In the genomic region with DNA sequence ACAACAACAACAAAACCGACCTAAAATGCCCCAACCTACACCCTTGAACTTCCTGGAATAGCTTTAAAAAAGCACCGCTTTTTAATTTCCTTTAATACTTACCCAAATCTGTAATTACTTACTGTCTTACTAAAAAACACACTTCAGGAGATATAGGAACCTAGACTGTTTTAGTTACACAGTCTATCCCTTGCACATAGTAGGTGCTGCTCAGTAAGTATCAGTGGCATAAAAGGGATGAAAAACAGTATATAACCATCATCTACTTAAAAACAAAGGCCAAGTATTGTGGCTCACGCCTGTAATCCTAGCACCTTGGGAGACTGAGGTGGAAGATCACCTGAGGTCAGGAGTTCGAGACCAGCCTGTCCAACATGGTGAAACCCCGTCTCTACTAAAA, we compare ENCODE assay signal across 14 cellular contexts. TPM values are rescaled to one million over a fixed set of nuclear protein-coding genes. Genes with fewer than 3 reads are reported as not detected.
DNase-seq lines count a peak whose midpoint lies in the region; ATAC-seq and TF ChIP-seq lines count a peak whose summit lies in the region.
"Had no signal": no experiment of that assay in that cellular context is flagged by ENCODE, and none has a peak within 500 bp of the region (broad histone marks: within the 10 kb centered on the region; RNA-seq: fewer than 3 reads in every experiment).

No MANE protein-coding gene starts in this region.

- no peak for DNase-seq in activated CD8-positive, alpha-beta T cell treated with anti-CD3 and anti-CD28 coated beads for 36 hours
- DNase-seq in activated CD8-positive, alpha-beta T cell treated with anti-CD3 and anti-CD28 coated beads, Interleukin-2, amount 10 ng/mL, durations not matched to agents 7 days and 5 days: no peak
- no peak for DNase-seq in T-helper 17 cell
- DNase-seq in nephron progenitor cell: no peak
- no peak for DNase-seq in upper lobe of right lung
- DNase-seq in ecto neural progenitor cell (ENCODE audit: low spot score): no peak
- DNase-seq: BE2C, KG1, NCI-H1436, NCI-H1930, NCI-H226, NCI-H524 treated with DMSO at 0.1 percent for 48 hours, PC-9 had no signal

- H3K27me3 Mint-ChIP-seq in activated CD8-positive, alpha-beta T cell treated with anti-CD3 and anti-CD28 coated beads for 36 hours: no peaks in the 10 kb centered on the region
- H3K27me3 Mint-ChIP-seq in activated CD8-positive, alpha-beta T cell treated with anti-CD3 and anti-CD28 coated beads, Interleukin-2, amount 10 ng/mL, durations not matched to agents 7 days and 5 days (ENCODE audit: low read depth): no peaks in the 10 kb centered on the region
- H3K27me3 Mint-ChIP-seq in T-helper 17 cell (no peaks in the 10 kb centered on the region), nephron progenitor cell (ENCODE audit: low read depth, poor library complexity) (peaks cover 2% of the 10 kb centered on the region)

- ATAC-seq in activated CD8-positive, alpha-beta T cell treated with anti-CD3 and anti-CD28 coated beads for 36 hours: no peak
- no peak for ATAC-seq in activated CD8-positive, alpha-beta T cell treated with anti-CD3 and anti-CD28 coated beads, Interleukin-2, amount 10 ng/mL, durations not matched to agents 7 days and 5 days
- ATAC-seq in T-helper 17 cell (no peak), upper lobe of right lung (no peak)

- H3K9me3 ChIP-seq in BLaER1 treated with 17β-estradiol and CSF1 and Interleukin-3, amounts not matched to agents 10 nM and 100 nM (replicated peaks in 1 of 11): no peaks in the 10 kb centered on the region
- H3K9me3 ChIP-seq in T-helper 17 cell (ENCODE audit: control insufficient read depth, low read length, poor library complexity, severe bottlenecking) (no peaks in the 10 kb centered on the region), upper lobe of right lung (no peaks in the 10 kb centered on the region)
- H3K9me3 ChIP-seq: BE2C had no signal

- no peaks in the 10 kb centered on the region for H3K27me3 ChIP-seq in BLaER1 treated with 17β-estradiol and CSF1 and Interleukin-3, amounts not matched to agents 10 nM and 100 nM
- H3K27me3 ChIP-seq in upper lobe of right lung: no peaks in the 10 kb centered on the region
- H3K27me3 ChIP-seq: BE2C had no signal

- peaks cover 60% of the 10 kb centered on the region for H3K36me3 Mint-ChIP-seq in activated CD8-positive, alpha-beta T cell treated with anti-CD3 and anti-CD28 coated beads for 36 hours (ENCODE audit: low read depth)
- H3K36me3 Mint-ChIP-seq in activated CD8-positive, alpha-beta T cell treated with anti-CD3 and anti-CD28 coated beads, Interleukin-2, amount 10 ng/mL, durations not matched to agents 7 days and 5 days (ENCODE audit: low read depth): peaks cover 71% of the 10 kb centered on the region
- H3K36me3 Mint-ChIP-seq in T-helper 17 cell (ENCODE audit: low read depth) (no peaks in the 10 kb centered on the region), nephron progenitor cell (ENCODE audit: low read depth) (peaks cover 73% of the 10 kb centered on the region)

- CTCF ChIA-PET in activated CD8-positive, alpha-beta T cell treated with anti-CD3 and anti-CD28 coated beads for 36 hours (lab: Charles Lee): interaction anchor here (0.9 to 3.5 kb wide), 2 partner anchors 45 to 63 kb away, joined by 3 to 33 read pairs; partner anchors contain the start of gene NT5C
- CTCF ChIA-PET in activated CD8-positive, alpha-beta T cell treated with anti-CD3 and anti-CD28 coated beads, Interleukin-2, amount 10 ng/mL, durations not matched to agents 7 days and 5 days (lab: Charles Lee): interaction anchor here (1.8 to 2.2 kb wide), 2 partner anchors 25 to 63 kb away, joined by 9 to 13 read pairs; no protein-coding TSS in a partner anchor

- H3K9me3 Mint-ChIP-seq in activated CD8-positive, alpha-beta T cell treated with anti-CD3 and anti-CD28 coated beads for 36 hours: no peaks in the 10 kb centered on the region
- H3K9me3 Mint-ChIP-seq in activated CD8-positive, alpha-beta T cell treated with anti-CD3 and anti-CD28 coated beads, Interleukin-2, amount 10 ng/mL, durations not matched to agents 7 days and 5 days (ENCODE audit: insufficient read depth): no peaks in the 10 kb centered on the region
- no peaks in the 10 kb centered on the region for H3K9me3 Mint-ChIP-seq in nephron progenitor cell

- peaks cover 26 to 49% (median 38%) of the 10 kb centered on the region in 10 experiments for H3K4me1 ChIP-seq in BLaER1 treated with 17β-estradiol and CSF1 and Interleukin-3, amounts not matched to agents 10 nM and 100 nM
- H3K4me1 ChIP-seq in upper lobe of right lung: peaks cover 21% of the 10 kb centered on the region
- H3K4me1 ChIP-seq: BE2C had no signal

- no peak overlapping the region for H3K27ac ChIP-seq in BLaER1 treated with 17β-estradiol and CSF1 and Interleukin-3, amounts not matched to agents 10 nM and 100 nM
- no peak overlapping the region for H3K27ac ChIP-seq in upper lobe of right lung

- no peak overlapping the region for H3K4me3 Mint-ChIP-seq in activated CD8-positive, alpha-beta T cell treated with anti-CD3 and anti-CD28 coated beads for 36 hours
- H3K4me3 Mint-ChIP-seq in activated CD8-positive, alpha-beta T cell treated with anti-CD3 and anti-CD28 coated beads, Interleukin-2, amount 10 ng/mL, durations not matched to agents 7 days and 5 days: no peak overlapping the region
- no peak overlapping the region for H3K4me3 Mint-ChIP-seq in T-helper 17 cell
- no peak overlapping the region for H3K4me3 Mint-ChIP-seq in nephron progenitor cell

- peaks cover 82 to 94% (median 89%) of the 10 kb centered on the region in 11 experiments for H3K36me3 ChIP-seq in BLaER1 treated with 17β-estradiol and CSF1 and Interleukin-3, amounts not matched to agents 10 nM and 100 nM
- peaks cover 78% of the 10 kb centered on the region for H3K36me3 ChIP-seq in upper lobe of right lung

- peaks cover 85 to 100% (median 98%) of the 10 kb centered on the region in 11 experiments; a peak in 21 of 22 replicates for H4K20me1 ChIP-seq in BLaER1 treated with 17β-estradiol and CSF1 and Interleukin-3, amounts not matched to agents 10 nM and 100 nM

- POLR2A ChIA-PET in activated CD8-positive, alpha-beta T cell treated with anti-CD3 and anti-CD28 coated beads for 36 hours (lab: Charles Lee): interaction anchor here (1.0 to 1.7 kb wide), 3 partner anchors 10 to 36 kb away, joined by 3 to 5 read pairs (median 3); partner anchors contain the start of gene JPT1
- POLR2A ChIA-PET in activated CD8-positive, alpha-beta T cell treated with anti-CD3 and anti-CD28 coated beads, Interleukin-2, amount 10 ng/mL, durations not matched to agents 7 days and 5 days (lab: Charles Lee): no interaction called here

- H3K4me2 ChIP-seq in BLaER1 treated with 17β-estradiol and CSF1 and Interleukin-3, amounts not matched to agents 10 nM and 100 nM: peak overlapping the region in 6 of 11 experiments; percentile 1 to 32 (median 16); a peak in 3 of 22 replicates
- H3K4me2 ChIP-seq: PC-9 had no signal

- intact Hi-C loops in activated CD8-positive, alpha-beta T cell treated with anti-CD3 and anti-CD28 coated beads for 36 hours (cut with micrococcal nuclease): loop anchor here (10.0 kb wide), 1 partner anchor 62 kb away; no protein-coding TSS in a partner anchor
- intact Hi-C loops in upper lobe of right lung (cut with DNase I): loop anchor here (10.0 kb wide), 1 partner anchor 112 kb away; no protein-coding TSS in a partner anchor

- H3K27ac Mint-ChIP-seq in activated CD8-positive, alpha-beta T cell treated with anti-CD3 and anti-CD28 coated beads for 36 hours: peak overlapping the region; percentile 42
- H3K27ac Mint-ChIP-seq in activated CD8-positive, alpha-beta T cell treated with anti-CD3 and anti-CD28 coated beads, Interleukin-2, amount 10 ng/mL, durations not matched to agents 7 days and 5 days: no peak overlapping the region
- H3K27ac Mint-ChIP-seq in T-helper 17 cell: peak overlapping the region; percentile 60
- H3K27ac Mint-ChIP-seq in nephron progenitor cell: peak overlapping the region; percentile 72

- peaks cover 45% of the 10 kb centered on the region for H3K4me1 Mint-ChIP-seq in activated CD8-positive, alpha-beta T cell treated with anti-CD3 and anti-CD28 coated beads for 36 hours (ENCODE audit: low read depth)
- peaks cover 43% of the 10 kb centered on the region for H3K4me1 Mint-ChIP-seq in activated CD8-positive, alpha-beta T cell treated with anti-CD3 and anti-CD28 coated beads, Interleukin-2, amount 10 ng/mL, durations not matched to agents 7 days and 5 days (ENCODE audit: low read depth)
- H3K4me1 Mint-ChIP-seq in T-helper 17 cell: peaks cover 18% of the 10 kb centered on the region
- peaks cover 19% of the 10 kb centered on the region for H3K4me1 Mint-ChIP-seq in nephron progenitor cell

- TF ChIP-seq CTCF in activated CD8-positive, alpha-beta T cell treated with anti-CD3 and anti-CD28 coated beads for 36 hours (IDR thresholded peaks at IDR 0.05): no peak
- TF ChIP-seq CTCF in nephron progenitor cell (IDR thresholded peaks at IDR 0.05) (no peak), upper lobe of right lung (IDR thresholded peaks at IDR 0.05) (no peak)

- no peak overlapping the region for H3K4me3 ChIP-seq in BLaER1 treated with 17β-estradiol and CSF1 and Interleukin-3, amounts not matched to agents 10 nM and 100 nM
- H3K4me3 ChIP-seq in upper lobe of right lung: no peak overlapping the region
- H3K4me3 ChIP-seq: PC-9 had no signal

- peak overlapping the region in 5 of 11 experiments; percentile 18 to 35 (median 26); a peak in 5 of 22 replicates for H3K9ac ChIP-seq in BLaER1 treated with 17β-estradiol and CSF1 and Interleukin-3, amounts not matched to agents 10 nM and 100 nM

RNA-seq across cellular contexts. Expression of gene SUMO2, which starts 6.1 kb away (rescaled TPM):
- 100 to 1,000 TPM; 506 to 525 TPM for total RNA-seq in activated CD8-positive, alpha-beta T cell treated with anti-CD3 and anti-CD28 coated beads for 36 hours
- 100 to 1,000 TPM; 491 to 520 TPM for total RNA-seq in activated CD8-positive, alpha-beta T cell treated with anti-CD3 and anti-CD28 coated beads, Interleukin-2, amount 10 ng/mL, durations not matched to agents 7 days and 5 days
- total RNA-seq in T-helper 17 cell (100 to 1,000 TPM; 216 to 236 TPM), upper lobe of right lung (316 TPM)

RNA-seq across cellular contexts. Expression of gene JPT1, which starts 22.3 kb away (rescaled TPM):
- total RNA-seq in activated CD8-positive, alpha-beta T cell treated with anti-CD3 and anti-CD28 coated beads for 36 hours: 100 to 1,000 TPM; 203 to 208 TPM
- total RNA-seq in activated CD8-positive, alpha-beta T cell treated with anti-CD3 and anti-CD28 coated beads, Interleukin-2, amount 10 ng/mL, durations not matched to agents 7 days and 5 days: 100 to 1,000 TPM; 301 to 319 TPM
- total RNA-seq in T-helper 17 cell (10 to 100 TPM; 40.0 to 46.8 TPM), upper lobe of right lung (47.8 TPM)

RNA-seq across cellular contexts. Expression of gene NUP85, which starts 28.9 kb away (rescaled TPM):
- 100 to 1,000 TPM; 108 to 116 TPM for total RNA-seq in activated CD8-positive, alpha-beta T cell treated with anti-CD3 and anti-CD28 coated beads for 36 hours
- total RNA-seq in activated CD8-positive, alpha-beta T cell treated with anti-CD3 and anti-CD28 coated beads, Interleukin-2, amount 10 ng/mL, durations not matched to agents 7 days and 5 days: 100 to 1,000 TPM; 135 TPM
- total RNA-seq in T-helper 17 cell: 10 to 100 TPM; 75.0 to 75.3 TPM
- 63.7 TPM for total RNA-seq in upper lobe of right lung

RNA-seq across cellular contexts. Expression of gene NT5C, which starts 45.1 kb away (rescaled TPM):
- total RNA-seq in activated CD8-positive, alpha-beta T cell treated with anti-CD3 and anti-CD28 coated beads for 36 hours: 10 to 100 TPM; 66.1 to 68.1 TPM
- total RNA-seq in activated CD8-positive, alpha-beta T cell treated with anti-CD3 and anti-CD28 coated beads, Interleukin-2, amount 10 ng/mL, durations not matched to agents 7 days and 5 days: 10 to 100 TPM; 68.5 to 68.8 TPM
- total RNA-seq in T-helper 17 cell: 10 to 100 TPM; 20.6 to 29.8 TPM
- 35.8 TPM for total RNA-seq in upper lobe of right lung
